In the genomic region with DNA sequence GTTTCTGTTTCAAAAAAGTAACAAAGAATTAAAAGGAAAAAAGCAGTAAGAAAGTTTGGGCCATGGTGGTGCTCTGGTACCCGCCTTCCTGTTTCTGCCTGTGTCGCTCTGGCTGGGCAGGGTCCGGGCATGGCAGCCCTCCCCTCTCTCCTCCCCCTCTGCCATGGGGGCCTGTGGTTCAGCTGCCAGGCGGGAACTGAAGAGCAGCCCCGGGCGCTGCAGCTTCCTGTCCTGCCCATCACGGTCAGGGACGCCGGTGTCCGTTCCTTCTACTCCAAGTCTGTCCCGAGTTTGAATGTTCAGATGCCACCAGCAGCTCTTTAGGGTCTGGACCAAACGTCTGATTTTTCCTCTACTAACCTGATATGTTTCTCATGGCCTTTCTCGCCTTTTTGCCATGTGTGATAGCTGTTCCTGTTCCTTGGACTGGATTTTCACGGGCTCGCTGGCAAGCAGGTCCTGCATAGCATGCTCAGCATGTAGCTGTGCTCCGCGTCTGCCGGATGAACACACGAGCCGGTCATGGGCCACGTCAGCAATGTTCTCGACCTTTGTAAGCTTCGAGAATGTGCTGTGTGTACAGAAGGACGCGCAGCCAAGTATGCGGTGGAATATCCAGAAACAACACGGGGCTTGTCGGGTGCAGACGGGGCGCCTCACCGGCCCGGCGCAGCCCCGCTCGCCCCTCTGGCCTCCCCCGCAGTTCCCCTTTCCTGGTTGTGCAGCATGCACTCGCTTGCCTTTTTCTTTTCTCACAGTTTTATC, we compare ENCODE assay signal across 15 cellular contexts. TPM values are rescaled to one million over a fixed set of nuclear protein-coding genes. Genes with fewer than 3 reads are reported as not detected.
DNase-seq lines count a peak whose midpoint lies in the region; ATAC-seq, FAIRE-seq and TF ChIP-seq lines count a peak whose summit lies in the region.
"Had no signal": no experiment of that assay in that cellular context is flagged by ENCODE, and none has a peak within 500 bp of the region (broad histone marks: within the 10 kb centered on the region; RNA-seq: fewer than 3 reads in every experiment).

No MANE protein-coding gene starts in this region.

- peaks cover 58% of the 10 kb centered on the region for H3K4me1 Mint-ChIP-seq in activated naive CD8-positive, alpha-beta T cell treated with anti-CD3 and anti-CD28 coated beads, Interleukin-2, amount 50 U/mL, for 24 hours

- H3K4me3 ChIP-seq in lower lobe of right lung: peak overlapping the region; percentile 25
- H3K4me3 ChIP-seq: esophagus muscularis mucosa had no signal

- peak; percentile 63 for DNase-seq in COLO668 (lab: John Stamatoyannopoulos, UW; ENCODE audit: unreplicated experiment)
- peak; percentile 82 for DNase-seq in NCI-H1092 treated with DMSO at 0.1 percent for 48 hours (lab: John Stamatoyannopoulos, UW)
- no peak for DNase-seq in activated naive CD8-positive, alpha-beta T cell treated with anti-CD3 and anti-CD28 coated beads, Interleukin-2, amount 50 U/mL, for 24 hours
- DNase-seq in lower lobe of right lung: no peak
- no peak for DNase-seq in RCC 7860 (ENCODE audit: low spot score)
- DNase-seq: anterior cingulate cortex; COR-L47; left colon; NCI-H1105; nucleus accumbens; stimulated activated CD4-positive, alpha-beta T cell treated with anti-CD3 and anti-CD28 coated beads, Interleukin-4, amount 100 ng/mL, for 24 hours had no signal

- peak overlapping the region; percentile 75 for H3K27ac ChIP-seq in lower lobe of right lung
- H3K27ac ChIP-seq: esophagus muscularis mucosa had no signal

- no peaks in the 10 kb centered on the region for H3K4me1 ChIP-seq in lower lobe of right lung
- H3K4me1 ChIP-seq: esophagus muscularis mucosa had no signal

- no peaks in the 10 kb centered on the region for H3K27me3 ChIP-seq in lower lobe of right lung (ENCODE audit: low read depth)
- H3K27me3 ChIP-seq: esophagus muscularis mucosa had no signal

- peak overlapping the region; percentile 19 for H3K4me3 Mint-ChIP-seq in activated naive CD8-positive, alpha-beta T cell treated with anti-CD3 and anti-CD28 coated beads, Interleukin-2, amount 50 U/mL, for 24 hours

- no peaks in the 10 kb centered on the region for H3K9me3 Mint-ChIP-seq in activated naive CD8-positive, alpha-beta T cell treated with anti-CD3 and anti-CD28 coated beads, Interleukin-2, amount 50 U/mL, for 24 hours

- TF ChIP-seq CTCF in lower lobe of right lung (IDR thresholded peaks at IDR 0.05): no peak

- no peaks in the 10 kb centered on the region for H3K36me3 ChIP-seq in lower lobe of right lung

- no peaks in the 10 kb centered on the region for H3K9me3 ChIP-seq in lower lobe of right lung
- H3K9me3 ChIP-seq: esophagus muscularis mucosa had no signal

- H3K36me3 Mint-ChIP-seq in activated naive CD8-positive, alpha-beta T cell treated with anti-CD3 and anti-CD28 coated beads, Interleukin-2, amount 50 U/mL, for 24 hours (ENCODE audit: low read depth): peaks cover 7% of the 10 kb centered on the region

- H3K27me3 Mint-ChIP-seq in activated naive CD8-positive, alpha-beta T cell treated with anti-CD3 and anti-CD28 coated beads, Interleukin-2, amount 50 U/mL, for 24 hours: no peaks in the 10 kb centered on the region

- peak; percentile 58 for ATAC-seq in activated naive CD8-positive, alpha-beta T cell treated with anti-CD3 and anti-CD28 coated beads, Interleukin-2, amount 50 U/mL, for 24 hours
- peak; percentile 56 to 73 for ATAC-seq in lower lobe of right lung
- no peak for ATAC-seq in GM21447 (IDR thresholded peaks at IDR 0.05; ENCODE audit: unreplicated experiment)
- ATAC-seq in HG03045 (IDR thresholded peaks at IDR 0.05; ENCODE audit: unreplicated experiment): no peak
- no peak for ATAC-seq in HG03460 (IDR thresholded peaks at IDR 0.05; ENCODE audit: unreplicated experiment)
- ATAC-seq: left colon had no signal

- intact Hi-C loops in lower lobe of right lung (cut with DNase I): no loop called here

- H3K27ac Mint-ChIP-seq in activated naive CD8-positive, alpha-beta T cell treated with anti-CD3 and anti-CD28 coated beads, Interleukin-2, amount 50 U/mL, for 24 hours: peak overlapping the region; percentile 74

- no peak for FAIRE-seq in RCC 7860 (lab: Jason Lieb, UNC)

RNA-seq across cellular contexts. Expression of a gene that starts 42.0 kb away (rescaled TPM):
- total RNA-seq in lower lobe of right lung: 34.0 TPM

Comparison
In these comparisons a context has a peak if more than half of its experiments do, and no peak if none do; other contexts are left out.
1. DNase-seq: peak in COLO668 (single experiment) and NCI-H1092 treated with DMSO at 0.1 percent for 48 hours (single experiment); none in activated naive CD8-positive, alpha-beta T cell treated with anti-CD3 and anti-CD28 coated beads, Interleukin-2, amount 50 U/mL, for 24 hours (single experiment), lower lobe of right lung (single experiment) and RCC 7860 (single experiment).
2. ATAC-seq: peak in activated naive CD8-positive, alpha-beta T cell treated with anti-CD3 and anti-CD28 coated beads, Interleukin-2, amount 50 U/mL, for 24 hours (single experiment) and lower lobe of right lung (2 of 2); none in GM21447 (single experiment), HG03045 (single experiment) and HG03460 (single experiment).